In the genomic region with DNA sequence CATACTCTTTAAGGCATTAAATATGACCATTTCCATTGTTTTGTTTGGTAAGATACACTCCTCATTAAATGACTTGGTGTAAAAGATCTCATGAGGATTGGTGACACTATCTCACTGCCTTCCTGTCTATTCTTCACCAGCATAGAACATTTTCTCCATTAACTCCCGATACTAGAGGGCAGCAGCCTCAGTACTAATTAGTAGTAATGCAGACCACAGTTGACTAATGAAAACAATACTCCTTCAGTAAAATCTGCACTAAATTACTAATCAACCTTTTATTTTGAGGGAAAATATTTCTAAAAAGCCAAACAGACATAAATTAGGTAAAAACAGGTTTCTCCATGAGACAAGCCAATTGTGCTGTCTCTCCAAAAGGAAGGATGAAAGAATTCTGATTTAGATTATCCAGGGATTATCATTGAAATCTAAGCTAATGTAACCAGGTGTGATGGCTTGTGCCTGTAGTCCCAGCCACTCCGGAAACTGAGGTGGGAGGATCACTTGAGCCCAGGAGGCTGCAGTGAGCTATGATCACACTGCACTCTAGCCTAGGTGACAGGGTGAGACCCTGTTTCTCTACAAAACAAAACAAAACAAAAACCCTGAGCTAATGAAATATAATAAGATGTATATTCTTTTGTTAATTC, we compare ENCODE assay signal across 8 cellular contexts. TPM values are rescaled to one million over a fixed set of nuclear protein-coding genes. Genes with fewer than 3 reads are reported as not detected.
DNase-seq lines count a peak whose midpoint lies in the region; ATAC-seq and TF ChIP-seq lines count a peak whose summit lies in the region.

No MANE protein-coding gene starts in this region.

- H3K4me3 ChIP-seq in SJCRH30 (no peak overlapping the region), heart left ventricle (no peak overlapping the region)

- H3K9me3 ChIP-seq in SJCRH30 (replicated peaks) (no peaks in the 10 kb centered on the region), heart left ventricle (no peaks in the 10 kb centered on the region)

- 2 to 11% (median 4%) methylated on average over 2 of the region's 2 CpGs for WGBS in heart left ventricle, 4 donors

- intact Hi-C loops in heart left ventricle (cut with DNase I): loop anchor here in 9 of 10 donors (1.0 to 10.0 kb wide), 7 partner anchors 58 to 186 kb away; no protein-coding TSS in a partner anchor

- H3K4me1 ChIP-seq in SJCRH30 (peaks cover 7% of the 10 kb centered on the region; the same call in 1 of the 2 replicates), heart left ventricle (peaks cover 0 to 5% (median 0%) of the 10 kb centered on the region in 12 donors)

- H3K4me1 Mint-ChIP-seq in activated naive CD4-positive, alpha-beta T cell treated with anti-CD3 and anti-CD28 coated beads, Interleukin-2, amount 10 ng/mL, durations not matched to agents 7 days and 5 days: peaks cover 16% of the 10 kb centered on the region

- no peak overlapping the region for H3K27ac Mint-ChIP-seq in activated naive CD4-positive, alpha-beta T cell treated with anti-CD3 and anti-CD28 coated beads, Interleukin-2, amount 10 ng/mL, durations not matched to agents 7 days and 5 days

- TF ChIP-seq CTCF in heart left ventricle (IDR thresholded peaks at IDR 0.05): peak; percentile 54 to 85 (median 72)

- TF ChIP-seq POLR2A in heart left ventricle (IDR thresholded peaks at IDR 0.05): no peak

- no peaks in the 10 kb centered on the region for H3K36me3 ChIP-seq in SJCRH30
- no peaks in the 10 kb centered on the region for H3K36me3 ChIP-seq in heart left ventricle

- no peak overlapping the region for H3K4me3 Mint-ChIP-seq in activated naive CD4-positive, alpha-beta T cell treated with anti-CD3 and anti-CD28 coated beads, Interleukin-2, amount 10 ng/mL, durations not matched to agents 7 days and 5 days

- H3K9me3 Mint-ChIP-seq in activated naive CD4-positive, alpha-beta T cell treated with anti-CD3 and anti-CD28 coated beads, Interleukin-2, amount 10 ng/mL, durations not matched to agents 7 days and 5 days: no peaks in the 10 kb centered on the region

- no peaks in the 10 kb centered on the region for H3K27me3 Mint-ChIP-seq in activated naive CD4-positive, alpha-beta T cell treated with anti-CD3 and anti-CD28 coated beads, Interleukin-2, amount 10 ng/mL, durations not matched to agents 7 days and 5 days

- H3K27me3 ChIP-seq in SJCRH30: no peaks in the 10 kb centered on the region
- H3K27me3 ChIP-seq in heart left ventricle: no peaks in the 10 kb centered on the region

- CTCF ChIA-PET in activated naive CD4-positive, alpha-beta T cell treated with anti-CD3 and anti-CD28 coated beads, Interleukin-2, amount 10 ng/mL, durations not matched to agents 7 days and 5 days (lab: Charles Lee): interaction anchor here (0.6 to 3.5 kb wide), 14 partner anchors 9 to 935 kb away, joined by 3 to 54 read pairs (median 3); a partner anchor contains a TSS

- no peaks in the 10 kb centered on the region for H3K36me3 Mint-ChIP-seq in activated naive CD4-positive, alpha-beta T cell treated with anti-CD3 and anti-CD28 coated beads, Interleukin-2, amount 10 ng/mL, durations not matched to agents 7 days and 5 days

- ATAC-seq in heart left ventricle (peak in 3 of 4 donors; percentile 69 to 81 (median 74)), HG03442 (IDR thresholded peaks at IDR 0.05; ENCODE audit: unreplicated experiment) (no peak)

- peak; percentile 70 for DNase-seq in ELR (ENCODE audit: low read depth)
- peak; percentile 63 for DNase-seq in LHCN-M2 (ENCODE audit: low read depth)
- peak; percentile 48 to 72 for DNase-seq in SJCRH30
- peak; percentile 75 for DNase-seq in activated naive CD4-positive, alpha-beta T cell treated with anti-CD3 and anti-CD28 coated beads, Interleukin-2, amount 10 ng/mL, durations not matched to agents 7 days and 5 days
- DNase-seq in heart left ventricle: peak in 4 of 5 donors; percentile 22 to 48 (median 38)
- DNase-seq in putamen (ENCODE audit: low spot score): peak; percentile 61
- no peak for DNase-seq in NCI-H187 treated with DMSO at 0.1 percent for 48 hours (lab: John Stamatoyannopoulos, UW)

- H3K27ac ChIP-seq in SJCRH30 (no peak overlapping the region), heart left ventricle (no peak overlapping the region)

RNA-seq across cellular contexts. Expression of a gene that starts 9.4 kb away (rescaled TPM):
- total RNA-seq in LHCN-M2 (2014; rRNA removed): 22.6 and 27.0 TPM in 2 replicates
- 6.6 TPM for polyA plus RNA-seq in LHCN-M2 (2012)
- total RNA-seq in SJCRH30 (2014; rRNA removed; shearing (Covaris generic)): 7.5 and 9.0 TPM in 2 replicates
- 1 to 10 TPM; 1.4 to 3.1 (median 1.8) TPM for total RNA-seq in heart left ventricle
- polyA plus RNA-seq in heart left ventricle: 1 to 10 TPM in 1 of 2 donors, under 1 TPM in 1; 0.57 to 2.3 TPM
